In genomic region chr16:19555938-19556778, GRCh38 we compare ENCODE assay signal across 8 cellular contexts.
A peak's percentile ranks its signal among the peaks of the same experiment; 100 is the strongest.
DNase-seq lines count a peak whose midpoint lies in the region.

No MANE protein-coding gene starts in this region.

- peak overlapping the region; percentile 82 for H3K4me3 ChIP-seq in iPS-20b (ENCODE audit: low read length)

- H3K9me3 ChIP-seq in iPS-20b (ENCODE audit: insufficient read depth, low read depth, low read length), result no peaks in the 10 kb centered on the region

- no peaks in the 10 kb centered on the region for H3K27me3 ChIP-seq in iPS-20b (ENCODE audit: insufficient read depth, low read length)

- peak; percentile 39 for DNase-seq in activated CD4-positive, CD25-positive, alpha-beta regulatory T cell treated with anti-CD3 and anti-CD28 coated beads, Interleukin-2, amount 50 U/mL, for 72 hours
- no peak for DNase-seq in activated CD4-positive, CD25-positive, alpha-beta regulatory T cell (lab: John Stamatoyannopoulos, UW)
- DNase-seq in NCI-H345 treated with DMSO at 0.1 percent for 48 hours (lab: John Stamatoyannopoulos, UW; ENCODE audit: unreplicated experiment) (peak; percentile 22), COLO668 (lab: John Stamatoyannopoulos, UW; ENCODE audit: unreplicated experiment) (no peak), cerebellar nuclear complex (lab: John Stamatoyannopoulos, UW) (no peak)
- peak; percentile 27 for DNase-seq in stimulated activated CD4-positive, alpha-beta T cell treated with anti-CD3 and anti-CD28 coated beads, Interleukin-1b, Interleukin-23, amount 100 ng/mL, for 48 hours

- peak overlapping the region; percentile 86 for H3K27ac ChIP-seq in angular gyrus (ENCODE audit: low read depth, low read length)
- H3K27ac ChIP-seq in iPS-20b (ENCODE audit: low read length), result peak overlapping the region; percentile 94

- no peaks in the 10 kb centered on the region; the same call in 1 of the 2 replicates for H3K4me1 ChIP-seq in iPS-20b (ENCODE audit: insufficient read depth, low read length)

- H3K36me3 ChIP-seq in iPS-20b (ENCODE audit: insufficient read depth, low read depth, low read length), result peaks cover 18% of the 10 kb centered on the region

- H3K9ac ChIP-seq in iPS-20b (ENCODE audit: low read depth, low read length), result peak overlapping the region; percentile 98

Comparison
In these comparisons a context has a peak if more than half of its experiments do, and no peak if none do; other contexts are left out.
1. DNase-seq: peak in activated CD4-positive, CD25-positive, alpha-beta regulatory T cell treated with anti-CD3 and anti-CD28 coated beads, Interleukin-2, amount 50 U/mL, for 72 hours (single experiment), NCI-H345 treated with DMSO at 0.1 percent for 48 hours (single experiment) and stimulated activated CD4-positive, alpha-beta T cell treated with anti-CD3 and anti-CD28 coated beads, Interleukin-1b, Interleukin-23, amount 100 ng/mL, for 48 hours (single experiment); none in activated CD4-positive, CD25-positive, alpha-beta regulatory T cell (0 of 4), COLO668 (single experiment) and cerebellar nuclear complex (0 of 2).